In the genomic region with DNA sequence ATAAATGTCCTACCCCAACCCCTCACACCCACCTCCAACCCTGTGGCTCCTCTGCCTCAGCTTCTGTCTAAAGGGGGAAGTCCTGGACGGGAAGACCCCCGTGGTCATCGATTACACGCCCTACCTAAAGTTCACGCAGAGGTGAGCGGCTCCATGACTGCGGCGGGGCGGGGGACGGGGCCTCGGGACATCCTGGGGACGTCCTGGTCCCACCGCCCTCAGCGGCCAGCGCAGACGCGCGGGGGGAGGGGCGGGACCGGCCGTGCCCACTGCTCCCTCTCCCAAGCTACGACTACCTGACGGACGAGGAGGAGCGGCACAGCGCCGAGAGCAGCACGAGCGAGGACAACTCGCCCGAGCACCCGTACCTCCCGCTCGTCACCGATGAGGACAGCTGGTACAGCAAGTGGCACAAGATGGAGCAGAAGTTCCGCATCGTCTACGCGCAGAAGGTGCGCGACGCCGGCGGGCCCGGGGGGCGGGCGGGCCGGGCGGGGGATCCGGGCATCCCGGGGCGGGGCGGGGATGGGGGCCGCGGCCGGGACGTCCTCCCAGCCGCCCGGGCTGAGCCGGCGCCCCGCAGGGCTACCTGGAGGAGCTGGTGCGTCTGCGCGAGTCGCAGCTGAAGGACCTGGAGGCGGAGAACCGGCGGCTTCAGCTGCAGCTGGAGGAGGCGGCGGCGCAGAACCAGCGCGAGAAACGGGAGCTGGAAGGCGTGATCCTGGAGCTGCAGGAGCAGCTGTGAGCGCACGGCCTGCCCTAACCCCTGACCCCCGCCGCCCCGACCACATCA, we compare ENCODE assay signal across 8 cellular contexts. TPM values are rescaled to one million over a fixed set of nuclear protein-coding genes. Genes with fewer than 3 reads are reported as not detected.
DNase-seq lines count a peak whose midpoint lies in the region; ATAC-seq, FAIRE-seq and TF ChIP-seq lines count a peak whose summit lies in the region.

No MANE protein-coding gene starts in this region.

- no CpG with 5 or more reads among the region's 81 CpGs for WGBS in mesendoderm (ENCODE audit: extremely low coverage, insufficient coverage, low lambda C conversion rate)

- H3K79me1 ChIP-seq in mesendoderm (ENCODE audit: low read length): no peaks in the 10 kb centered on the region

- peak overlapping the region; percentile 64 for H3K4me3 Mint-ChIP-seq in MCF 10A (ENCODE audit: unreplicated experiment)

- no peak overlapping the region for H3K18ac ChIP-seq in mesendoderm (ENCODE audit: low read length)

- H3K27me3 ChIP-seq in mesendoderm (ENCODE audit: insufficient read depth, low read length, poor library complexity) (no peaks in the 10 kb centered on the region), upper lobe of right lung (peaks cover 41% of the 10 kb centered on the region)

- H3K27ac ChIP-seq in mesendoderm (ENCODE audit: low read depth, low read length) (no peak overlapping the region), upper lobe of right lung (no peak overlapping the region)

- CTCF ChIA-PET in MCF 10A (lab: Yijun Ruan, JAX): interaction anchor here (0.6 to 2.2 kb wide), 2 partner anchors 16 to 98 kb away, joined by 4 to 10 read pairs; no protein-coding TSS in a partner anchor

- H2AK5ac ChIP-seq in mesendoderm (ENCODE audit: low read length): no peak overlapping the region

- no peak for TF ChIP-seq POLR2A in H54 (IDR thresholded peaks at IDR 0.05; ENCODE audit: low read depth, low read length)

- H4K8ac ChIP-seq in mesendoderm (ENCODE audit: low read depth, low read length): no peak overlapping the region

- ATAC-seq in upper lobe of right lung: peak; percentile 59

- peak overlapping the region; percentile 71 for H3K56ac ChIP-seq in mesendoderm (ENCODE audit: low read length)

- POLR2A ChIA-PET in MCF 10A (lab: Yijun Ruan, JAX): interaction anchor here (1.1 kb wide), 1 partner anchor 9 kb away, joined by 5 read pairs; a partner anchor contains a TSS

- peaks cover 10% of the 10 kb centered on the region for H3K36me3 Mint-ChIP-seq in MCF 10A (ENCODE audit: insufficient read depth, unreplicated experiment)

- no peak overlapping the region for H4K5ac ChIP-seq in mesendoderm (ENCODE audit: low read length)

- H3K23ac ChIP-seq in mesendoderm (ENCODE audit: low read length): no peak overlapping the region

- H2BK15ac ChIP-seq in mesendoderm (replicated peaks; ENCODE audit: low read depth): no peak overlapping the region

- no peak overlapping the region for H2BK120ac ChIP-seq in mesendoderm (ENCODE audit: low read depth, low read length)

- H3K4me1 ChIP-seq in mesendoderm (ENCODE audit: control insufficient read depth, low read depth, low read length) (peaks cover 5% of the 10 kb centered on the region), upper lobe of right lung (no peaks in the 10 kb centered on the region)

- H3K4me1 Mint-ChIP-seq in MCF 10A (ENCODE audit: insufficient read depth, unreplicated experiment): peaks cover 9% of the 10 kb centered on the region

- no peaks in the 10 kb centered on the region for H3K9me3 Mint-ChIP-seq in MCF 10A (ENCODE audit: unreplicated experiment)

- peak overlapping the region; percentile 84 for H3K4me2 ChIP-seq in mesendoderm (ENCODE audit: low read length)

- H3K27ac Mint-ChIP-seq in MCF 10A (ENCODE audit: low read depth, unreplicated experiment): no peak overlapping the region

- H2BK5ac ChIP-seq in mesendoderm (ENCODE audit: low read length): no peak overlapping the region

- H3K4ac ChIP-seq in mesendoderm (ENCODE audit: low read depth, low read length): no peak overlapping the region

- no TSS peak for BruUV-seq in MCF 10A (replicated peaks; lab: Mats Ljungman, UMichigan)

- H3K4me3 ChIP-seq in mesendoderm (ENCODE audit: low read length): no peak overlapping the region
- H3K4me3 ChIP-seq in upper lobe of right lung: peak overlapping the region; percentile 8

- peak; percentile 47 to 65 for DNase-seq in NCI-H2081 (lab: John Stamatoyannopoulos, UW)
- no peak for DNase-seq in NCI-H2081 treated with DMSO at 0.1 percent for 48 hours (lab: John Stamatoyannopoulos, UW)
- peak; percentile 78 for DNase-seq in NCI-H748 (lab: John Stamatoyannopoulos, UW; ENCODE audit: unreplicated experiment)
- no peak for DNase-seq in MCF 10A (ENCODE audit: unreplicated experiment)
- DNase-seq in mesendoderm: peak; percentile 75
- peak; percentile 82 for DNase-seq in upper lobe of right lung
- DNase-seq in dedifferentiated amniotic fluid mesenchymal stem cell (ENCODE audit: extremely low spot score): no peak
- no peak for DNase-seq in H54 (ENCODE audit: insufficient read length, low spot score)

- no peaks in the 10 kb centered on the region for H3K79me2 ChIP-seq in mesendoderm (ENCODE audit: control insufficient read depth, insufficient read depth, low read length)

- FAIRE-seq in H54 (lab: Jason Lieb, UNC): no peak

- intact Hi-C loops in MCF 10A (cut with micrococcal nuclease) (no loop called here), upper lobe of right lung (cut with DNase I) (no loop called here)

- peaks cover 12% of the 10 kb centered on the region for H3K27me3 Mint-ChIP-seq in MCF 10A (ENCODE audit: insufficient read depth, unreplicated experiment)

- H3K9me3 ChIP-seq in upper lobe of right lung: no peaks in the 10 kb centered on the region

- TF ChIP-seq CTCF in MCF 10A (IDR thresholded peaks at IDR 0.05; ENCODE audit: unreplicated experiment) (no peak), upper lobe of right lung (IDR thresholded peaks at IDR 0.05) (no peak)

- H3K36me3 ChIP-seq in mesendoderm (ENCODE audit: control insufficient read depth, insufficient read depth, low read length) (peaks cover 4% of the 10 kb centered on the region), upper lobe of right lung (peaks cover 8% of the 10 kb centered on the region)

- peak overlapping the region; percentile 40 for H3K9ac ChIP-seq in mesendoderm (ENCODE audit: low read length)

RNA-seq across cellular contexts. Expression of a gene that starts 6.7 kb away (rescaled TPM):
- total RNA-seq in MCF 10A (2022) (0.28 and 1.0 TPM in 2 replicates), upper lobe of right lung (0.32 TPM)
- 1.6 TPM for polyA plus RNA-seq in mesendoderm (2013, experiment 1 of 2)
- polyA plus RNA-seq in mesendoderm (2013, experiment 2 of 2): 1.5 TPM

RNA-seq across cellular contexts. Expression of a gene that starts 9.6 kb away (rescaled TPM):
- total RNA-seq in MCF 10A (2022) (157 and 169 TPM in 2 replicates), upper lobe of right lung (76.8 TPM)
- 155 TPM for polyA plus RNA-seq in mesendoderm (2013, experiment 1 of 2)
- polyA plus RNA-seq in mesendoderm (2013, experiment 2 of 2): 156 TPM

RNA-seq across cellular contexts. Expression of a gene that starts 30.0 kb away (rescaled TPM):
- 143 and 144 TPM in 2 replicates for total RNA-seq in MCF 10A (2022)
- 84.9 TPM for polyA plus RNA-seq in mesendoderm (2013, experiment 1 of 2)
- 83.1 TPM for polyA plus RNA-seq in mesendoderm (2013, experiment 2 of 2)
- 722 TPM for total RNA-seq in upper lobe of right lung

RNA-seq across cellular contexts. Expression of a gene that starts 47.1 kb away (rescaled TPM):
- not detected in 2 replicates for total RNA-seq in MCF 10A (2022)
- 0.04 TPM for polyA plus RNA-seq in mesendoderm (2013, experiment 1 of 2)
- 0.01 TPM for polyA plus RNA-seq in mesendoderm (2013, experiment 2 of 2)
- total RNA-seq in upper lobe of right lung: 0.43 TPM

RNA-seq across cellular contexts. Expression of a gene that starts 48.6 kb away (rescaled TPM):
- total RNA-seq in MCF 10A (2022): 0.30 TPM in 1 of 2 replicates, not detected in the other
- 6.5 TPM for polyA plus RNA-seq in mesendoderm (2013, experiment 1 of 2)
- polyA plus RNA-seq in mesendoderm (2013, experiment 2 of 2): 6.4 TPM
- 1.8 TPM for total RNA-seq in upper lobe of right lung

Comparison
In these comparisons a context has a peak if more than half of its experiments do, and no peak if none do; other contexts are left out.
1. DNase-seq: peak in NCI-H2081 (2 of 2), NCI-H748 (single experiment), mesendoderm (single experiment) and upper lobe of right lung (single experiment); none in NCI-H2081 treated with DMSO at 0.1 percent for 48 hours (single experiment), MCF 10A (single experiment), dedifferentiated amniotic fluid mesenchymal stem cell (single experiment) and H54 (single experiment).